ENCODE assay signal across 9 cellular contexts in genomic region chr9:77111408-77111807, GRCh38.
"Had no signal": no experiment of that assay in that cellular context is flagged by ENCODE, and none has a peak within 500 bp of the region (broad histone marks: within the 10 kb centered on the region; RNA-seq: fewer than 3 reads in every experiment).

No MANE protein-coding gene starts in this region.

- ATAC-seq: activated CD4-positive, alpha-beta T cell treated with anti-CD3 and anti-CD28 coated beads for 36 hours; activated CD4-positive, CD25-positive, alpha-beta regulatory T cell treated with anti-CD3 and anti-CD28 coated beads, Interleukin-2, amount 50 U/mL, for 24 hours; activated CD8-positive, alpha-beta memory T cell treated with anti-CD3 and anti-CD28 coated beads, Interleukin-2, amount 10 ng/mL, durations not matched to agents 7 days and 5 days; activated CD8-positive, alpha-beta T cell treated with anti-CD3 and anti-CD28 coated beads for 36 hours; activated CD8-positive, alpha-beta T cell treated with anti-CD3 and anti-CD28 coated beads, Interleukin-2, amount 10 ng/mL, durations not matched to agents 7 days and 5 days; T-helper 17 cell; WTC11 had no signal

- H3K36me3 ChIP-seq: WERI-Rb-1 had no signal

- H3K27ac ChIP-seq: VCaP, WERI-Rb-1 had no signal
